Comparison of ENCODE assay signal across 22 cellular contexts in genomic region chr7:137507096-137507495, GRCh38.
DNase-seq lines count a peak whose midpoint lies in the region; TF ChIP-seq lines count a peak whose summit lies in the region.
"Had no signal": no experiment of that assay in that cellular context is flagged by ENCODE, and none has a peak within 500 bp of the region (broad histone marks: within the 10 kb centered on the region; RNA-seq: fewer than 3 reads in every experiment).

No MANE protein-coding gene starts in this region.

- H3K9me2 ChIP-seq in hepatocyte (replicated peaks; ENCODE audit: insufficient read depth), result no peaks in the 10 kb centered on the region

- WGBS in hepatocyte (ENCODE audit: low lambda C conversion rate, missing lambda C conversion rate), result 65% methylated on average over 2 of the region's 2 CpGs

- H3K27ac ChIP-seq in hepatocyte (no peak overlapping the region), colonic mucosa (no peak overlapping the region)
- H3K27ac ChIP-seq: A549; BLaER1 treated with 17β-estradiol and CSF1 and Interleukin-3, amounts not matched to agents 10 nM and 100 nM had no signal

- no peaks in the 10 kb centered on the region for H4K20me1 ChIP-seq in hepatocyte (ENCODE audit: insufficient read depth, poor library complexity, severe bottlenecking)
- H4K20me1 ChIP-seq: BLaER1 treated with 17β-estradiol and CSF1 and Interleukin-3, amounts not matched to agents 10 nM and 100 nM had no signal

- TF ChIP-seq CTCF in fibroblast of villous mesenchyme (IDR thresholded peaks at IDR 0.05; ENCODE audit: insufficient read depth, low read depth, low read length), result no peak
- TF ChIP-seq CTCF in hepatocyte (IDR thresholded peaks at IDR 0.05; ENCODE audit: poor library complexity), result no peak
- no peak for TF ChIP-seq CTCF in colonic mucosa (IDR thresholded peaks at IDR 0.05)

- H3K9ac ChIP-seq in colonic mucosa (ENCODE audit: low read depth in 2 of 2, low read length in 2 of 2), result no peak overlapping the region
- H3K9ac ChIP-seq: BLaER1 treated with 17β-estradiol and CSF1 and Interleukin-3, amounts not matched to agents 10 nM and 100 nM had no signal

- no peaks in the 10 kb centered on the region for H3K36me3 ChIP-seq in hepatocyte (replicated peaks; ENCODE audit: insufficient read depth, low read depth)
- H3K36me3 ChIP-seq in colonic mucosa, result no peaks in the 10 kb centered on the region
- H3K36me3 ChIP-seq: BE2C; BLaER1 treated with 17β-estradiol and CSF1 and Interleukin-3, amounts not matched to agents 10 nM and 100 nM; HAP-1 had no signal

- no peak overlapping the region for H3K4me2 ChIP-seq in hepatocyte
- H3K4me2 ChIP-seq: A549; BLaER1 treated with 17β-estradiol and CSF1 and Interleukin-3, amounts not matched to agents 10 nM and 100 nM had no signal

- intact Hi-C loops in colonic mucosa (cut with DNase I), result no loop called here

- H3K79me2 ChIP-seq in hepatocyte, result no peaks in the 10 kb centered on the region

- H3K9me3 ChIP-seq in hepatocyte (ENCODE audit: low read depth), result no peaks in the 10 kb centered on the region
- no peaks in the 10 kb centered on the region for H3K9me3 ChIP-seq in colonic mucosa
- H3K9me3 ChIP-seq: A549; BE2C; BLaER1 treated with 17β-estradiol and CSF1 and Interleukin-3, amounts not matched to agents 10 nM and 100 nM; HAP-1 had no signal

- no peak overlapping the region for H2AFZ ChIP-seq in hepatocyte

- DNase-seq in SK-N-DZ (ENCODE audit: low spot score) (peak; percentile 26), amniotic epithelial cell (ENCODE audit: low read depth) (peak; percentile 29), fibroblast of villous mesenchyme (ENCODE audit: low read depth) (peak; percentile 31), cerebellar cortex (ENCODE audit: low spot score) (no peak), hepatocyte (ENCODE audit: low spot score) (no peak), colonic mucosa (no peak)
- DNase-seq: 8988T; ACHN; AML-193; BE2C; CD4-positive, alpha-beta T cell; CD8-positive, alpha-beta memory T cell; DMS 273 treated with DMSO at 0.1 percent for 48 hours; DMS79; EL; GDM1; GOT3; HFFc6 had no signal

- no peaks in the 10 kb centered on the region for H3K27me3 ChIP-seq in hepatocyte
- H3K27me3 ChIP-seq in colonic mucosa, result no peaks in the 10 kb centered on the region
- H3K27me3 ChIP-seq: BE2C; BLaER1 treated with 17β-estradiol and CSF1 and Interleukin-3, amounts not matched to agents 10 nM and 100 nM had no signal

- H3K4me1 ChIP-seq in hepatocyte (ENCODE audit: insufficient read depth), result no peaks in the 10 kb centered on the region
- no peaks in the 10 kb centered on the region for H3K4me1 ChIP-seq in colonic mucosa
- H3K4me1 ChIP-seq: A549, BE2C, HAP-1 had no signal

- H3K4me3 ChIP-seq in fibroblast of villous mesenchyme (ENCODE audit: low read depth, low read length) (no peak overlapping the region), hepatocyte (no peak overlapping the region), colonic mucosa (no peak overlapping the region)
- H3K4me3 ChIP-seq: A549; BLaER1 treated with 17β-estradiol and CSF1 and Interleukin-3, amounts not matched to agents 10 nM and 100 nM; GM12878; HAP-1 had no signal

Comparison
In these comparisons a context has a peak if more than half of its experiments do, and no peak if none do; other contexts are left out.
1. DNase-seq: peak in SK-N-DZ (single experiment), amniotic epithelial cell (single experiment) and fibroblast of villous mesenchyme (single experiment); none in cerebellar cortex (single experiment), hepatocyte (single experiment) and colonic mucosa (single experiment).